1 cellular context compared by ENCODE assay signal in genomic region chrX:153974726-153975286, GRCh38.
TF ChIP-seq lines count a peak whose summit lies in the region.

No MANE protein-coding gene starts in this region.

TF ChIP-seq in GM12878, 131 proteins besides CTCF, POLR2A, EP300 and RAD21:
- TF ChIP-seq, protein P1, sequence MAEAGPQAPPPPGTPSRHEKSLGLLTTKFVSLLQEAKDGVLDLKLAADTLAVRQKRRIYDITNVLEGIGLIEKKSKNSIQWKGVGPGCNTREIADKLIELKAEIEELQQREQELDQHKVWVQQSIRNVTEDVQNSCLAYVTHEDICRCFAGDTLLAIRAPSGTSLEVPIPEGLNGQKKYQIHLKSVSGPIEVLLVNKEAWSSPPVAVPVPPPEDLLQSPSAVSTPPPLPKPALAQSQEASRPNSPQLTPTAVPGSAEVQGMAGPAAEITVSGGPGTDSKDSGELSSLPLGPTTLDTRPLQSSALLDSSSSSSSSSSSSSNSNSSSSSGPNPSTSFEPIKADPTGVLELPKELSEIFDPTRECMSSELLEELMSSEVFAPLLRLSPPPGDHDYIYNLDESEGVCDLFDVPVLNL (IDR thresholded peaks at IDR 0.05; ENCODE audit: low read depth, low read length) = no peak
